ENCODE assay signal across 20 cellular contexts in genomic region chr6:21367649-21368154, GRCh38.
"Had no signal": no experiment of that assay in that cellular context is flagged by ENCODE, and none has a peak within 500 bp of the region (broad histone marks: within the 10 kb centered on the region; RNA-seq: fewer than 3 reads in every experiment).

No MANE protein-coding gene starts in this region.

- H3K27ac ChIP-seq: colonic mucosa, hepatocyte, lower lobe of right lung, psoas muscle, skin epidermis had no signal

- DNase-seq: activated CD4-positive, alpha-beta T cell treated with anti-CD3 and anti-CD28 coated beads, Interleukin-2, amount 10 ng/mL, durations not matched to agents 7 days and 5 days; activated CD8-positive, alpha-beta T cell treated with anti-CD3 and anti-CD28 coated beads, Interleukin-2, amount 10 ng/mL, durations not matched to agents 7 days and 5 days; activated naive CD4-positive, alpha-beta T cell treated with anti-CD3 and anti-CD28 coated beads for 36 hours; activated T-cell treated with anti-CD3 and anti-CD28 coated beads, Interleukin-2, amount 50 U/mL, for 4 hours; colonic mucosa; lower lobe of right lung; midbrain; psoas muscle; right cardiac atrium; stimulated activated CD4-positive, alpha-beta T cell treated with anti-CD3 and anti-CD28 coated beads, Interleukin-4, amount 100 ng/mL, for 4 hours; T1000 had no signal

- H3K27me3 ChIP-seq: colonic mucosa, hepatocyte had no signal

- H3K4me1 ChIP-seq: colonic mucosa, lower lobe of right lung, psoas muscle had no signal

- H3K27ac Mint-ChIP-seq: activated CD4-positive, alpha-beta T cell treated with anti-CD3 and anti-CD28 coated beads, Interleukin-2, amount 10 ng/mL, durations not matched to agents 7 days and 5 days; activated CD8-positive, alpha-beta T cell treated with anti-CD3 and anti-CD28 coated beads, Interleukin-2, amount 10 ng/mL, durations not matched to agents 7 days and 5 days; activated naive CD4-positive, alpha-beta T cell treated with anti-CD3 and anti-CD28 coated beads for 36 hours; brain; nephron; stimulated activated memory B cell treated with anti-CD40 and anti-IgM and Interleukin-4, amounts not matched to agents 10 μg/mL and 1 μg/mL and 100 μg/mL, for 72 hours had no signal

- H3K9me3 Mint-ChIP-seq: activated CD4-positive, alpha-beta T cell treated with anti-CD3 and anti-CD28 coated beads, Interleukin-2, amount 10 ng/mL, durations not matched to agents 7 days and 5 days; activated naive CD4-positive, alpha-beta T cell treated with anti-CD3 and anti-CD28 coated beads for 36 hours; activated T-cell treated with anti-CD3 and anti-CD28 coated beads, Interleukin-2, amount 50 U/mL, for 4 hours; central memory CD8-positive, alpha-beta T cell; stimulated activated memory B cell treated with anti-CD40 and anti-IgM and Interleukin-4, amounts not matched to agents 10 μg/mL and 1 μg/mL and 100 μg/mL, for 72 hours had no signal

- H3K4me2 ChIP-seq: hepatocyte had no signal

- FAIRE-seq: urothelium cell line had no signal

- H3K36me3 ChIP-seq: colonic mucosa, lower lobe of right lung had no signal

- H3K4me1 Mint-ChIP-seq: activated CD4-positive, alpha-beta T cell treated with anti-CD3 and anti-CD28 coated beads, Interleukin-2, amount 10 ng/mL, durations not matched to agents 7 days and 5 days; central memory CD8-positive, alpha-beta T cell; stimulated activated memory B cell treated with anti-CD40 and anti-IgM and Interleukin-4, amounts not matched to agents 10 μg/mL and 1 μg/mL and 100 μg/mL, for 72 hours had no signal

- H3K4me3 ChIP-seq: colonic mucosa, hepatocyte, lower lobe of right lung, psoas muscle, skin epidermis had no signal

- H3K36me3 Mint-ChIP-seq: brain; stimulated activated memory B cell treated with anti-CD40 and anti-IgM and Interleukin-4, amounts not matched to agents 10 μg/mL and 1 μg/mL and 100 μg/mL, for 72 hours had no signal

- H3K9me3 ChIP-seq: colonic mucosa, lower lobe of right lung, psoas muscle had no signal

- H3K4me3 Mint-ChIP-seq: activated CD4-positive, alpha-beta T cell treated with anti-CD3 and anti-CD28 coated beads, Interleukin-2, amount 10 ng/mL, durations not matched to agents 7 days and 5 days; activated CD8-positive, alpha-beta T cell treated with anti-CD3 and anti-CD28 coated beads, Interleukin-2, amount 10 ng/mL, durations not matched to agents 7 days and 5 days; activated naive CD4-positive, alpha-beta T cell treated with anti-CD3 and anti-CD28 coated beads for 36 hours; activated T-cell treated with anti-CD3 and anti-CD28 coated beads, Interleukin-2, amount 50 U/mL, for 4 hours; brain; central memory CD8-positive, alpha-beta T cell; nephron; stimulated activated memory B cell treated with anti-CD40 and anti-IgM and Interleukin-4, amounts not matched to agents 10 μg/mL and 1 μg/mL and 100 μg/mL, for 72 hours had no signal

- H3K79me2 ChIP-seq: hepatocyte had no signal

- ATAC-seq: activated CD4-positive, CD25-positive, alpha-beta regulatory T cell treated with anti-CD3 and anti-CD28 coated beads, Interleukin-2, amount 50 U/mL, for 24 hours; activated CD8-positive, alpha-beta T cell treated with anti-CD3 and anti-CD28 coated beads, Interleukin-2, amount 10 ng/mL, durations not matched to agents 7 days and 5 days; activated T-cell treated with anti-CD3 and anti-CD28 coated beads, Interleukin-2, amount 50 U/mL, for 4 hours; esophagus mucosa; lower lobe of right lung; psoas muscle; right cardiac atrium; stimulated activated memory B cell treated with anti-CD40 and anti-IgM and Interleukin-4, amounts not matched to agents 10 μg/mL and 1 μg/mL and 100 μg/mL, for 72 hours had no signal

- H3K27me3 Mint-ChIP-seq: activated CD4-positive, alpha-beta T cell treated with anti-CD3 and anti-CD28 coated beads, Interleukin-2, amount 10 ng/mL, durations not matched to agents 7 days and 5 days; stimulated activated memory B cell treated with anti-CD40 and anti-IgM and Interleukin-4, amounts not matched to agents 10 μg/mL and 1 μg/mL and 100 μg/mL, for 72 hours had no signal

- H2AFZ ChIP-seq: hepatocyte had no signal
